ENCODE assay signal across 8 cellular contexts in the genomic region with DNA sequence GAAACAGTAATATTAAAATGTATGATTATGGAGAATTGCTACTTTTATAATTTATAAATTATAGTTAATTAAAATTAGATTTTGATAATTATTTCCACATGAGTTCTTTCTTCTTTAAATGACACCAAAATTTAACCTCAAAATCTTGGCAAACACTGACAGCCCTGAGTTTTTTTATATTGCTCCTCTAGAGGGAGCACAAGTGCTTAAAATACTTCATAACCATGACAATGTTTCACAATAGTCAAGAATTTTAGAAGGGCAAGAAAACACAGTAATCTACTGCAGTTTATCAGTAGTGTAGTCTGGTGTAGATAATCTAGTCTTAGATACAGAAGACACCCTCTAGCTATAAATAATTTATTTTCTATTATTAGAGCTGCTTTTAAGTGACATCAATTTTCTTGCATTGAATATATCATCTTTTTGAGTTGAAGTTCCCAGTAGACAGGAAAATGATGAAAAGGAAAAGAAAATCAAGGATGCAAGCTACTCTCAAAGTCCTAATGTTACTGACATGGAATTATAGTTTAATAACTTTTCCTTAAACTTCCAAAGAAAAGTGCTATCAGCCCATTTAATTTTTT. TPM values are rescaled to one million over a fixed set of nuclear protein-coding genes. Genes with fewer than 3 reads are reported as not detected.
DNase-seq lines count a peak whose midpoint lies in the region; ATAC-seq, FAIRE-seq and TF ChIP-seq lines count a peak whose summit lies in the region.

No MANE protein-coding gene starts in this region.

- peak; percentile 43 to 83 (median 68) for TF ChIP-seq CTCF in prostate gland (IDR thresholded peaks at IDR 0.05)

- no peak for DNase-seq in stimulated activated naive CD8-positive, alpha-beta T cell treated with anti-CD3 and anti-CD28 coated beads, Interleukin-15, amount 100 ng/mL, for 72 hours
- DNase-seq in stimulated activated naive CD8-positive, alpha-beta T cell treated with anti-CD3 and anti-CD28 coated beads, Interleukin-15, Interleukin-2, amounts not matched to agents 100 U/mL and 50 U/mL, for 24 hours = no peak
- DNase-seq in MV-4-11 (lab: John Stamatoyannopoulos, UW) (peak; percentile 70), foreskin melanocyte (peak; percentile 33), prostate gland (ENCODE audit: low spot score) (no peak)

- intact Hi-C loops in prostate gland (cut with DNase I) = loop anchor here (2.0 to 10.0 kb wide), 2 partner anchors 173 to 395 kb away; partner anchors contain the start of gene ERO1A

- no peaks in the 10 kb centered on the region for H3K9me3 ChIP-seq in prostate gland

- ATAC-seq in stimulated activated naive CD8-positive, alpha-beta T cell treated with anti-CD3 and anti-CD28 coated beads, Interleukin-15, amount 100 ng/mL, for 72 hours = peak; percentile 62
- ATAC-seq in stimulated activated naive CD8-positive, alpha-beta T cell treated with anti-CD3 and anti-CD28 coated beads, Interleukin-15, Interleukin-2, amounts not matched to agents 100 U/mL and 50 U/mL, for 24 hours = no peak
- ATAC-seq in HG02852 (IDR thresholded peaks at IDR 0.05; ENCODE audit: unreplicated experiment) = no peak
- ATAC-seq in HG02981 (IDR thresholded peaks at IDR 0.05; ENCODE audit: unreplicated experiment) = no peak

- no peaks in the 10 kb centered on the region for H3K4me1 ChIP-seq in prostate gland (replicated peaks)

- no peak overlapping the region for H3K4me3 Mint-ChIP-seq in stimulated activated naive CD8-positive, alpha-beta T cell treated with anti-CD3 and anti-CD28 coated beads, Interleukin-15, amount 100 ng/mL, for 72 hours

- no peaks in the 10 kb centered on the region for H3K27me3 ChIP-seq in prostate gland (replicated peaks; ENCODE audit: insufficient read depth)

- no peak overlapping the region for H3K27ac Mint-ChIP-seq in stimulated activated naive CD8-positive, alpha-beta T cell treated with anti-CD3 and anti-CD28 coated beads, Interleukin-15, amount 100 ng/mL, for 72 hours

- H3K27ac ChIP-seq in prostate gland = no peak overlapping the region

- no peak for TF ChIP-seq POLR2A in prostate gland (IDR thresholded peaks at IDR 0.05)

- H3K36me3 ChIP-seq in prostate gland = no peaks in the 10 kb centered on the region

- H3K27me3 Mint-ChIP-seq in stimulated activated naive CD8-positive, alpha-beta T cell treated with anti-CD3 and anti-CD28 coated beads, Interleukin-15, amount 100 ng/mL, for 72 hours = peaks cover 8% of the 10 kb centered on the region

- no peak overlapping the region for H3K4me3 ChIP-seq in prostate gland

- H3K9me3 Mint-ChIP-seq in stimulated activated naive CD8-positive, alpha-beta T cell treated with anti-CD3 and anti-CD28 coated beads, Interleukin-15, amount 100 ng/mL, for 72 hours = no peaks in the 10 kb centered on the region

- H3K4me1 Mint-ChIP-seq in stimulated activated naive CD8-positive, alpha-beta T cell treated with anti-CD3 and anti-CD28 coated beads, Interleukin-15, amount 100 ng/mL, for 72 hours = peaks cover 7% of the 10 kb centered on the region

- peak; percentile 99 for FAIRE-seq in TTC549 (lab: Jason Lieb, UNC)

RNA-seq across cellular contexts. Expression of gene PTGER2, which starts 14.3 kb away (rescaled TPM):
- 1 to 10 TPM; 5.4 to 8.9 TPM for total RNA-seq in prostate gland

RNA-seq across cellular contexts. Expression of gene PTGDR, which starts 32.3 kb away (rescaled TPM):
- total RNA-seq in prostate gland = under 1 TPM; 0.55 to 0.74 TPM

Comparison
In these comparisons a context has a peak if more than half of its experiments do, and no peak if none do; other contexts are left out.
1. DNase-seq: peak in MV-4-11 (single experiment) and foreskin melanocyte (single experiment); none in stimulated activated naive CD8-positive, alpha-beta T cell treated with anti-CD3 and anti-CD28 coated beads, Interleukin-15, amount 100 ng/mL, for 72 hours (0 of 2), stimulated activated naive CD8-positive, alpha-beta T cell treated with anti-CD3 and anti-CD28 coated beads, Interleukin-15, Interleukin-2, amounts not matched to agents 100 U/mL and 50 U/mL, for 24 hours (single experiment) and prostate gland (single experiment).